2 cellular contexts compared by ENCODE assay signal in the genomic region with DNA sequence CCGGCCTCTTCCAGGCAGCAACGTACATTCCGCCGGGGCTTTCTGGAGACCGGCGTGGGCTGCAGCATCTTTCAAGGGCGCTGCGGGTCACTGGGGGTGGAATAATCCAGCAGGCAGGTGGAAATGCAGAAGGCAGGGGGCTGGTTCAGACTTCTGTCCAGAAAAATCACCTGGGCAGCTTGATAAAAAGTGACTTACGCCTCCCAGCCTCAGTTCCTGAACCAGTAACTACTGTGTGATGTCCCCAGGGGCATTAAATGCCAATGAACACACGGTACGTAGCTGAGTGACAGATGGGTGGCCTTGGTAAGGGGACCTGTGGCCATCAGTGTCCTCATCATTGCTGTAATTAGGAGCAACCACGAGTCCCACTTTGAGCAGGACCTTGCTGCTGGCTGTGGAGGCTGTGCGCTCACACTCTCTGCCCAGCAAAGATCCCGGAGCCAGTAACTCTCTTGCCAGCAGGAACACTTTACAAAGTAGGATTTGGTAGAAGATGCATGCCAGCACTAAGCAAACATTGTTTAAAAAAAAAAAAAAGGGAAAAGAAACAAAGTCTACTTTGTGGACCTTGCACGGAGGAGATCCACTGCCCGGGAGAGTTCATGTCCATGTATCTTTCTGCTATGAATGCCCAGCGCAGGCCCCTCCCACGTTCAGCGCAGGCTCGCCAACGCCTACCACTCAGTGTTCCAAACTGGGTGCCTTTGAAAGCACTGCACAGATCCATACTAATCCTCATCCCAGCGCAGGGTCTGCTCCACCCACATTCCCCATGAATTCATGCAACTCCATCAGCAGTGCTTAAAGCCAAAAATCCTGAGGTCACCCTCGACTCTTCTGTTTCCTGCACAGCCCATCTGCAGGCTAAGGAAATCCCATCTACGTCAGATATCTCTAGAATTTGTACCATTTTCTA.
TF ChIP-seq lines count a peak whose summit lies in the region.

No MANE protein-coding gene starts in this region.

TF ChIP-seq in GM23338, 12 proteins besides CTCF, POLR2A, EP300 and RAD21 (continued from another document):
- TF ChIP-seq ZNF114 (CRISPR knock-in tag; IDR thresholded peaks at IDR 0.05) (no peak), STAT1 (IDR thresholded peaks at IDR 0.05; ENCODE audit: unreplicated experiment) (no peak), EZH2 (IDR thresholded peaks at IDR 0.05; ENCODE audit: low read depth, unreplicated experiment) (no peak), JUNB (IDR thresholded peaks at IDR 0.05; ENCODE audit: unreplicated experiment) (no peak), EZH2phosphoT487 (IDR thresholded peaks at IDR 0.05; ENCODE audit: unreplicated experiment) (no peak)

TF ChIP-seq in HepG2, 621 proteins besides CTCF, POLR2A, EP300 and RAD21 (continued from another document and continues in another):
- TF ChIP-seq ZNF18 (CRISPR knock-in tag; IDR thresholded peaks at IDR 0.05; ENCODE audit: insufficient replicate concordance) = no peak
- no peak for TF ChIP-seq ZBTB3 (CRISPR knock-in tag; IDR thresholded peaks at IDR 0.05; ENCODE audit: borderline replicate concordance, low read depth)
- no peak for TF ChIP-seq SNRNP70 (IDR thresholded peaks at IDR 0.05; ENCODE audit: low read depth, low read length)
- TF ChIP-seq MEIS2 (CRISPR knock-in tag; IDR thresholded peaks at IDR 0.05) = 0 out of 2 replicates have a peak, but pooled peaks have one; percentile 21
- TF ChIP-seq, protein P1, sequence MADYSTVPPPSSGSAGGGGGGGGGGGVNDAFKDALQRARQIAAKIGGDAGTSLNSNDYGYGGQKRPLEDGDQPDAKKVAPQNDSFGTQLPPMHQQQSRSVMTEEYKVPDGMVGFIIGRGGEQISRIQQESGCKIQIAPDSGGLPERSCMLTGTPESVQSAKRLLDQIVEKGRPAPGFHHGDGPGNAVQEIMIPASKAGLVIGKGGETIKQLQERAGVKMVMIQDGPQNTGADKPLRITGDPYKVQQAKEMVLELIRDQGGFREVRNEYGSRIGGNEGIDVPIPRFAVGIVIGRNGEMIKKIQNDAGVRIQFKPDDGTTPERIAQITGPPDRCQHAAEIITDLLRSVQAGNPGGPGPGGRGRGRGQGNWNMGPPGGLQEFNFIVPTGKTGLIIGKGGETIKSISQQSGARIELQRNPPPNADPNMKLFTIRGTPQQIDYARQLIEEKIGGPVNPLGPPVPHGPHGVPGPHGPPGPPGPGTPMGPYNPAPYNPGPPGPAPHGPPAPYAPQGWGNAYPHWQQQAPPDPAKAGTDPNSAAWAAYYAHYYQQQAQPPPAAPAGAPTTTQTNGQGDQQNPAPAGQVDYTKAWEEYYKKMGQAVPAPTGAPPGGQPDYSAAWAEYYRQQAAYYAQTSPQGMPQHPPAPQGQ (CRISPR knock-in tag; IDR thresholded peaks at IDR 0.05; ENCODE audit: borderline replicate concordance) = no peak
- no peak for TF ChIP-seq HBP1 (CRISPR knock-in tag; IDR thresholded peaks at IDR 0.05; ENCODE audit: low read depth)
- no peak for TF ChIP-seq RAD51 (IDR thresholded peaks at IDR 0.05; ENCODE audit: borderline replicate concordance)
- no peak for TF ChIP-seq ZNF256 (CRISPR knock-in tag; conservative IDR thresholded peaks at IDR 0.05)
- TF ChIP-seq LBX2 (CRISPR knock-in tag; IDR thresholded peaks at IDR 0.05; ENCODE audit: borderline replicate concordance) = no peak
- TF ChIP-seq, protein P2, sequence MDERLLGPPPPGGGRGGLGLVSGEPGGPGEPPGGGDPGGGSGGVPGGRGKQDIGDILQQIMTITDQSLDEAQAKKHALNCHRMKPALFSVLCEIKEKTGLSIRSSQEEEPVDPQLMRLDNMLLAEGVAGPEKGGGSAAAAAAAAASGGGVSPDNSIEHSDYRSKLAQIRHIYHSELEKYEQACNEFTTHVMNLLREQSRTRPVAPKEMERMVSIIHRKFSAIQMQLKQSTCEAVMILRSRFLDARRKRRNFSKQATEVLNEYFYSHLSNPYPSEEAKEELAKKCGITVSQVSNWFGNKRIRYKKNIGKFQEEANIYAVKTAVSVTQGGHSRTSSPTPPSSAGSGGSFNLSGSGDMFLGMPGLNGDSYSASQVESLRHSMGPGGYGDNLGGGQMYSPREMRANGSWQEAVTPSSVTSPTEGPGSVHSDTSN (CRISPR knock-in tag; IDR thresholded peaks at IDR 0.05) = peak; percentile 68; the same call in 1 of the 2 replicates
- TF ChIP-seq AGO2 (optimal IDR thresholded peaks at IDR 0.05; ENCODE audit: low read depth, low read length) = no peak
- no peak for TF ChIP-seq ZBTB34 (CRISPR knock-in tag; IDR thresholded peaks at IDR 0.05)
- no peak for TF ChIP-seq RFXANK (CRISPR knock-in tag; IDR thresholded peaks at IDR 0.05)
- TF ChIP-seq, protein P3, sequence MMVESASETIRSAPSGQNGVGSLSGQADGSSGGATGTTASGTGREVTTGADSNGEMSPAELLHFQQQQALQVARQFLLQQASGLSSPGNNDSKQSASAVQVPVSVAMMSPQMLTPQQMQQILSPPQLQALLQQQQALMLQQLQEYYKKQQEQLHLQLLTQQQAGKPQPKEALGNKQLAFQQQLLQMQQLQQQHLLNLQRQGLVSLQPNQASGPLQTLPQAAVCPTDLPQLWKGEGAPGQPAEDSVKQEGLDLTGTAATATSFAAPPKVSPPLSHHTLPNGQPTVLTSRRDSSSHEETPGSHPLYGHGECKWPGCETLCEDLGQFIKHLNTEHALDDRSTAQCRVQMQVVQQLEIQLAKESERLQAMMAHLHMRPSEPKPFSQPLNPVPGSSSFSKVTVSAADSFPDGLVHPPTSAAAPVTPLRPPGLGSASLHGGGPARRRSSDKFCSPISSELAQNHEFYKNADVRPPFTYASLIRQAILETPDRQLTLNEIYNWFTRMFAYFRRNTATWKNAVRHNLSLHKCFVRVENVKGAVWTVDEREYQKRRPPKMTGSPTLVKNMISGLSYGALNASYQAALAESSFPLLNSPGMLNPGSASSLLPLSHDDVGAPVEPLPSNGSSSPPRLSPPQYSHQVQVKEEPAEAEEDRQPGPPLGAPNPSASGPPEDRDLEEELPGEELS (CRISPR knock-in tag; IDR thresholded peaks at IDR 0.05) = 0 out of 2 replicates have a peak, but pooled peaks have one; percentile 33
- TF ChIP-seq SALL2 (CRISPR knock-in tag; IDR thresholded peaks at IDR 0.05) = no peak
- no peak for TF ChIP-seq ZFP91 (CRISPR knock-in tag; IDR thresholded peaks at IDR 0.05; ENCODE audit: borderline replicate concordance)
- no peak for TF ChIP-seq MIER2 (CRISPR knock-in tag; IDR thresholded peaks at IDR 0.05)
- no peak for TF ChIP-seq NR3C1 (CRISPR knock-in tag; IDR thresholded peaks at IDR 0.05)
- TF ChIP-seq ZSCAN12 (CRISPR knock-in tag; IDR thresholded peaks at IDR 0.05) = no peak
- TF ChIP-seq, protein P4, sequence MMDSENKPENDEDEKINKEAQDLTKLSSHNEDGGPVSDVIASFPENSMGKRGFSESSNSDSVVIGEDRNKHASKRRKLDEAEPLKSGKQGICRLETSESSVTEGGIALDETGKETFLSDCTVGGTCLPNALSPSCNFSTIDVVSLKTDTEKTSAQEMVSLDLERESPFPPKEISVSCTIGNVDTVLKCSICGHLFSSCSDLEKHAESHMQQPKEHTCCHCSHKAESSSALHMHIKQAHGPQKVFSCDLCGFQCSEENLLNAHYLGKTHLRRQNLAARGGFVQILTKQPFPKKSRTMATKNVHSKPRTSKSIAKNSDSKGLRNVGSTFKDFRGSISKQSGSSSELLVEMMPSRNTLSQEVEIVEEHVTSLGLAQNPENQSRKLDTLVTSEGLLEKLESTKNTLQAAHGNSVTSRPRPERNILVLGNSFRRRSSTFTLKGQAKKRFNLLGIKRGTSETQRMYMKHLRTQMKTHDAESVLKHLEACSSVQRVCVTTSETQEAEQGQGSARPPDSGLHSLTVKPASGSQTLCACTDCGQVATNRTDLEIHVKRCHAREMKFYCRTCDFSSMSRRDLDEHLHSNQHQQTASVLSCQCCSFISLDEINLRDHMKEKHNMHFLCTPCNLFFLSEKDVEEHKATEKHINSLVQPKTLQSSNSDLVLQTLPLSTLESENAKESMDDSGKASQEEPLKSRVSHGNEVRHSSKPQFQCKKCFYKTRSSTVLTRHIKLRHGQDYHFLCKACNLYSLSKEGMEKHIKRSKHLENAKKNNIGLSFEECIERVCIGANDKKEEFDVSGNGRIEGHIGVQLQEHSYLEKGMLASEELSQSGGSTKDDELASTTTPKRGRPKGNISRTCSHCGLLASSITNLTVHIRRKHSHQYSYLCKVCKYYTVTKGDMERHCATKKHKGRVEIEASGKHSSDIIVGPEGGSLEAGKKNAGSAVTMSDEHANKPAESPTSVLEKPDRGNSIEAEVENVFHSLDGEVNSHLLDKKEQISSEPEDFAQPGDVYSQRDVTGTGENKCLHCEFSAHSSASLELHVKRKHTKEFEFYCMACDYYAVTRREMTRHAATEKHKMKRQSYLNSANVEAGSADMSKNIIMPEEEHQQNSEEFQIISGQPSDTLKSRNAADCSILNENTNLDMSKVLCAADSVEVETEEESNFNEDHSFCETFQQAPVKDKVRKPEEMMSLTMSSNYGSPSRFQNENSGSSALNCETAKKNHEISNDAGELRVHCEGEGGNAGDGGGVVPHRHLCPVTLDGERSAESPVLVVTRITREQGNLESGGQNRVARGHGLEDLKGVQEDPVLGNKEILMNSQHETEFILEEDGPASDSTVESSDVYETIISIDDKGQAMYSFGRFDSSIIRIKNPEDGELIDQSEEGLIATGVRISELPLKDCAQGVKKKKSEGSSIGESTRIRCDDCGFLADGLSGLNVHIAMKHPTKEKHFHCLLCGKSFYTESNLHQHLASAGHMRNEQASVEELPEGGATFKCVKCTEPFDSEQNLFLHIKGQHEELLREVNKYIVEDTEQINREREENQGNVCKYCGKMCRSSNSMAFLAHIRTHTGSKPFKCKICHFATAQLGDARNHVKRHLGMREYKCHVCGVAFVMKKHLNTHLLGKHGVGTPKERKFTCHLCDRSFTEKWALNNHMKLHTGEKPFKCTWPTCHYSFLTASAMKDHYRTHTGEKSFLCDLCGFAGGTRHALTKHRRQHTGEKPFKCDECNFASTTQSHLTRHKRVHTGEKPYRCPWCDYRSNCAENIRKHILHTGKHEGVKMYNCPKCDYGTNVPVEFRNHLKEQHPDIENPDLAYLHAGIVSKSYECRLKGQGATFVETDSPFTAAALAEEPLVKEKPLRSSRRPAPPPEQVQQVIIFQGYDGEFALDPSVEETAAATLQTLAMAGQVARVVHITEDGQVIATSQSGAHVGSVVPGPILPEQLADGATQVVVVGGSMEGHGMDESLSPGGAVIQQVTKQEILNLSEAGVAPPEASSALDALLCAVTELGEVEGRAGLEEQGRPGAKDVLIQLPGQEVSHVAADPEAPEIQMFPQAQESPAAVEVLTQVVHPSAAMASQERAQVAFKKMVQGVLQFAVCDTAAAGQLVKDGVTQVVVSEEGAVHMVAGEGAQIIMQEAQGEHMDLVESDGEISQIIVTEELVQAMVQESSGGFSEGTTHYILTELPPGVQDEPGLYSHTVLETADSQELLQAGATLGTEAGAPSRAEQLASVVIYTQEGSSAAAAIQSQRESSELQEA (CRISPR knock-in tag; IDR thresholded peaks at IDR 0.05; ENCODE audit: not compliant biosample characterization) = no peak
- TF ChIP-seq MIER3 (CRISPR knock-in tag; IDR thresholded peaks at IDR 0.05; ENCODE audit: borderline replicate concordance) = 0 out of 2 replicates have a peak, but pooled peaks have one; percentile 19
- TF ChIP-seq PAWR (CRISPR knock-in tag; IDR thresholded peaks at IDR 0.05; ENCODE audit: borderline replicate concordance) = no peak
- TF ChIP-seq ZNF296 (CRISPR knock-in tag; conservative IDR thresholded peaks at IDR 0.05) = no peak
- no peak for TF ChIP-seq MEF2D (CRISPR knock-in tag; IDR thresholded peaks at IDR 0.05)
- no peak for TF ChIP-seq ZNF232 (CRISPR knock-in tag; IDR thresholded peaks at IDR 0.05; ENCODE audit: borderline replicate concordance)
- TF ChIP-seq ZNF225 (CRISPR knock-in tag; IDR thresholded peaks at IDR 0.05) = no peak
